17 cellular contexts compared by ENCODE assay signal in genomic region chr13:33280550-33280905, GRCh38. TPM values are rescaled to one million over a fixed set of nuclear protein-coding genes. Genes with fewer than 3 reads are reported as not detected.
DNase-seq lines count a peak whose midpoint lies in the region; ATAC-seq and TF ChIP-seq lines count a peak whose summit lies in the region.
"Had no signal": no experiment of that assay in that cellular context is flagged by ENCODE, and none has a peak within 500 bp of the region (broad histone marks: within the 10 kb centered on the region; RNA-seq: fewer than 3 reads in every experiment).

No MANE protein-coding gene starts in this region.

- peak overlapping the region; percentile 91 for H3K4me3 Mint-ChIP-seq in MCF 10A (ENCODE audit: unreplicated experiment)
- H3K4me3 Mint-ChIP-seq: activated CD4-positive, alpha-beta memory T cell treated with anti-CD3 and anti-CD28 coated beads for 36 hours; activated T-helper 17 cell treated with anti-CD3 and anti-CD28 coated beads, Interleukin-2, amount 50 U/mL, for 72 hours; naive thymus-derived CD4-positive, alpha-beta T cell; stimulated activated naive B cell treated with anti-CD40 and anti-IgM and Interleukin-4, amounts not matched to agents 10 μg/mL and 1 μg/mL and 100 μg/mL, for 72 hours had no signal

- intact Hi-C loops in HCT116 (cut with micrococcal nuclease), result no loop called here
- intact Hi-C loops in MCF 10A (cut with micrococcal nuclease), result loop anchor here (1.0 kb wide), 1 partner anchor 154 kb away; no protein-coding TSS in a partner anchor
- intact Hi-C loops in left lung (cut with DNase I), result no loop called here
- intact Hi-C loops in stomach (cut with DNase I; ENCODE audit: low total_unique reads), result no loop called here

- H3K27ac ChIP-seq in HCT116 (ENCODE audit: low read depth, low read length) (no peak overlapping the region), left lung (peak overlapping the region; percentile 46 to 61), stomach (peak overlapping the region in 4 of 5 donors; percentile 36 to 96 (median 51))

- ATAC-seq in HCT116 (no peak), left lung (no peak), GM21529 (IDR thresholded peaks at IDR 0.05; ENCODE audit: unreplicated experiment) (no peak), HG02970 (IDR thresholded peaks at IDR 0.05; ENCODE audit: low FRiP score, unreplicated experiment) (no peak)
- ATAC-seq: activated T-helper 17 cell treated with anti-CD3 and anti-CD28 coated beads, Interleukin-2, amount 50 U/mL, for 72 hours; naive thymus-derived CD4-positive, alpha-beta T cell; stimulated activated naive B cell treated with anti-CD40 and anti-IgM and Interleukin-4, amounts not matched to agents 10 μg/mL and 1 μg/mL and 100 μg/mL, for 72 hours had no signal

- no peaks in the 10 kb centered on the region for H3K27me3 ChIP-seq in HCT116 (ENCODE audit: insufficient read depth, low read length)
- H3K27me3 ChIP-seq in left lung, result no peaks in the 10 kb centered on the region
- H3K27me3 ChIP-seq in stomach, result no peaks in the 10 kb centered on the region

- POLR2A ChIA-PET in HCT116 (lab: Charles Lee), result no interaction called here
- POLR2A ChIA-PET in MCF 10A (lab: Yijun Ruan, JAX), result interaction anchor here (1.1 to 6.8 kb wide), 8 partner anchors 8 to 154 kb away, joined by 3 to 66 read pairs (median 6); no protein-coding TSS in a partner anchor

- no peak for TF ChIP-seq EP300 in stomach (IDR thresholded peaks at IDR 0.05)

- no peaks in the 10 kb centered on the region for H3K79me2 ChIP-seq in HCT116 (ENCODE audit: insufficient read depth, low read length)

- no peaks in the 10 kb centered on the region for H3K27me3 Mint-ChIP-seq in MCF 10A (ENCODE audit: insufficient read depth, unreplicated experiment)

- no peaks in the 10 kb centered on the region for H3K9me2 ChIP-seq in HCT116 (ENCODE audit: insufficient read depth)

- peaks cover 43% of the 10 kb centered on the region for H3K36me3 Mint-ChIP-seq in MCF 10A (ENCODE audit: insufficient read depth, unreplicated experiment)
- H3K36me3 Mint-ChIP-seq: activated CD4-positive, alpha-beta memory T cell treated with anti-CD3 and anti-CD28 coated beads for 36 hours; naive thymus-derived CD4-positive, alpha-beta T cell; stimulated activated naive B cell treated with anti-CD40 and anti-IgM and Interleukin-4, amounts not matched to agents 10 μg/mL and 1 μg/mL and 100 μg/mL, for 72 hours had no signal

- no peaks in the 10 kb centered on the region for H4K20me1 ChIP-seq in HCT116 (ENCODE audit: insufficient read depth)

- no peak overlapping the region for H2AFZ ChIP-seq in HCT116 (ENCODE audit: low read depth, low read length, poor library complexity, severe bottlenecking)

- H3K9me3 ChIP-seq in HCT116 (ENCODE audit: control insufficient read depth in 1 of 2, insufficient read depth in 1 of 2, low read depth in 1 of 2, low read length in 2 of 2) (no peaks in the 10 kb centered on the region), left lung (no peaks in the 10 kb centered on the region), stomach (no peaks in the 10 kb centered on the region)

- BruUV-seq in HCT116 (replicated peaks; lab: Mats Ljungman, UMichigan) (no TSS peak), MCF 10A (replicated peaks; lab: Mats Ljungman, UMichigan) (no TSS peak)

- TF ChIP-seq POLR2A in HCT116 (IDR thresholded peaks at IDR 0.05; ENCODE audit: borderline replicate concordance, extremely low read depth, insufficient read depth, insufficient read length), result no peak
- TF ChIP-seq POLR2A in stomach (IDR thresholded peaks at IDR 0.05), result no peak

- H3K4me1 Mint-ChIP-seq in MCF 10A (ENCODE audit: insufficient read depth, unreplicated experiment), result peaks cover 63% of the 10 kb centered on the region

- CTCF ChIA-PET in HCT116 (lab: Charles Lee), result no interaction called here
- CTCF ChIA-PET in MCF 10A (lab: Yijun Ruan, JAX), result interaction anchor here (0.7 kb wide), 1 partner anchor 260 kb away, joined by 3 read pairs; no protein-coding TSS in a partner anchor

- H3K9me3 Mint-ChIP-seq in MCF 10A (ENCODE audit: unreplicated experiment), result no peaks in the 10 kb centered on the region
- H3K9me3 Mint-ChIP-seq: activated CD4-positive, alpha-beta memory T cell treated with anti-CD3 and anti-CD28 coated beads for 36 hours; activated T-helper 17 cell treated with anti-CD3 and anti-CD28 coated beads, Interleukin-2, amount 50 U/mL, for 72 hours; stimulated activated naive B cell treated with anti-CD40 and anti-IgM and Interleukin-4, amounts not matched to agents 10 μg/mL and 1 μg/mL and 100 μg/mL, for 72 hours had no signal

- H3K36me3 ChIP-seq in HCT116 (ENCODE audit: control insufficient read depth in 1 of 2, insufficient read depth in 2 of 2, low read length in 2 of 2) (no peaks in the 10 kb centered on the region), left lung (no peaks in the 10 kb centered on the region), stomach (no peaks in the 10 kb centered on the region)

- no peak for TF ChIP-seq RAD21 in HCT116 (IDR thresholded peaks at IDR 0.05; ENCODE audit: low read depth)

- peak overlapping the region; percentile 60 for H3K4me2 ChIP-seq in HCT116 (ENCODE audit: low read length)

- RAD21 ChIA-PET in HCT116 (lab: Charles Lee; ENCODE audit: low non-redundant PET in 1 of 2, low total read pairs in 2 of 2, uncharacterized antibody in 2 of 2, unreplicated experiment in 2 of 2), result no interaction called here

- DNase-seq in HCT116 (ENCODE audit: low read depth, low spot score), result no peak
- DNase-seq in MCF 10A (ENCODE audit: unreplicated experiment), result no peak
- DNase-seq in left lung, result no peak
- no peak for DNase-seq in stomach
- no peak for DNase-seq in nucleus accumbens (lab: John Stamatoyannopoulos, UW)
- no peak for DNase-seq in T-helper 9 cell
- DNase-seq: activated CD4-positive, alpha-beta memory T cell treated with anti-CD3 and anti-CD28 coated beads for 36 hours; AML-193; anterior cingulate cortex; effector CD4-positive, alpha-beta T cell; naive thymus-derived CD4-positive, alpha-beta T cell; NCI-H1092 treated with DMSO at 0.1 percent for 48 hours; NK-92 treated with Interleukin-12 subunit alpha and Interleukin-12 subunit beta, amount 100 ng/mL, for 24 hours; stimulated activated naive B cell treated with anti-CD40 and anti-IgM and Interleukin-4, amounts not matched to agents 10 μg/mL and 1 μg/mL and 100 μg/mL, for 72 hours had no signal

- H3K27ac Mint-ChIP-seq in MCF 10A (ENCODE audit: low read depth, unreplicated experiment), result peak overlapping the region; percentile 95
- H3K27ac Mint-ChIP-seq: activated CD4-positive, alpha-beta memory T cell treated with anti-CD3 and anti-CD28 coated beads for 36 hours; activated T-helper 17 cell treated with anti-CD3 and anti-CD28 coated beads, Interleukin-2, amount 50 U/mL, for 72 hours; naive thymus-derived CD4-positive, alpha-beta T cell; stimulated activated naive B cell treated with anti-CD40 and anti-IgM and Interleukin-4, amounts not matched to agents 10 μg/mL and 1 μg/mL and 100 μg/mL, for 72 hours had no signal

- no peak overlapping the region for H3K4me3 ChIP-seq in HCT116 (replicated peaks in 1 of 2; ENCODE audit: low read depth in 1 of 2, low read length in 2 of 2)
- H3K4me3 ChIP-seq in left lung, result no peak overlapping the region
- H3K4me3 ChIP-seq in stomach, result no peak overlapping the region

- TF ChIP-seq CTCF in HCT116 (IDR thresholded peaks at IDR 0.05 in 2 of 3, conservative IDR thresholded peaks at IDR 0.05 in 1 of 3; ENCODE audit: borderline replicate concordance in 1 of 3, insufficient read depth in 1 of 3, low read depth in 2 of 3, low read length in 2 of 3), result no peak
- no peak for TF ChIP-seq CTCF in MCF 10A (IDR thresholded peaks at IDR 0.05; ENCODE audit: unreplicated experiment)
- no peak for TF ChIP-seq CTCF in left lung (IDR thresholded peaks at IDR 0.05)
- no peak for TF ChIP-seq CTCF in stomach (IDR thresholded peaks at IDR 0.05)

- 48 to 87% (median 79%) methylated on average over 1 of the region's 1 CpG for WGBS in stomach, 5 donors

- H3K9ac ChIP-seq in HCT116 (ENCODE audit: low read length), result no peak overlapping the region

- H3K4me1 ChIP-seq in HCT116 (ENCODE audit: control insufficient read depth in 1 of 2, insufficient read depth in 2 of 2, low read length in 2 of 2) (peaks cover 11 to 28% of the 10 kb centered on the region in 2 experiments), left lung (peaks cover 22 to 51% of the 10 kb centered on the region in 2 donors), stomach (peaks cover 13 to 87% (median 58%) of the 10 kb centered on the region in 4 donors)

TF ChIP-seq in HCT116, 20 proteins besides CTCF, POLR2A, EP300 and RAD21:
- TF ChIP-seq ATF3 (IDR thresholded peaks at IDR 0.05) (no peak), SP1 (IDR thresholded peaks at IDR 0.05; ENCODE audit: low read depth) (no peak)
TF ChIP-seq in HCT116: peak in this region for 0.

RNA-seq across cellular contexts. Expression of gene STARD13, which starts 5.0 kb away (rescaled TPM):
- total RNA-seq in HCT116 (2021; ENCODE audit: unreplicated experiment) (4.1 TPM), MCF 10A (2022) (26.3 and 31.9 TPM in 2 replicates), left lung (10 to 100 TPM; 28.1 to 43.6 TPM), stomach (100 to 1,000 TPM in 1 of 5 donors, 10 to 100 TPM in 4; 41.3 to 158 (median 54.3) TPM)
- 2.1 and 2.3 TPM in 2 replicates for polyA plus RNA-seq in HCT116 (2012)
- 1 to 10 TPM; 4.4 to 9.2 (median 6.7) TPM for polyA plus RNA-seq in stomach
- polyA plus RNA-seq: naive thymus-derived CD4-positive, alpha-beta T cell had no signal
